Comparison of ENCODE assay signal across 1 cellular context in the genomic region with DNA sequence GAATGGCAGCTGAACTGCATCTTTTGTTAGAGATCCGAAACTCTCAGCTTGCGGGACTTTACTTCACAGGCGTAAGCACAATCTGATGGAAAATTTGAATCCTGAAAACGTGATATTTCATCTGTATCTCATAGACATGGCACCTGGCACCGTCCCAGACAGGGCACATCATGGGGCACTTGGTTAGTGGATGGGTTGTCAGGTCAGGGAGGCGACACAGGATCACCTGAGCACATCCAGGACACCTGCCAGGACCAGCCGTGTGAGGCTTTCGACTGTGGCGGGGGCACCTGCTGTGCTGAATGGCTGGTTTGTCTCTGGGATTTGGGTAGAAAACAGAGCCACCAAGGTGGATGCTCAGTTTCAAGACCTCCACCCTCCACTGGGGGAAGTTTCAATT.
TF ChIP-seq lines count a peak whose summit lies in the region.

No MANE protein-coding gene starts in this region.

TF ChIP-seq in IMR-90, 13 proteins besides CTCF, POLR2A, EP300 and RAD21:
- TF ChIP-seq MAFK (IDR thresholded peaks at IDR 0.05; ENCODE audit: low read depth, low read length) (no peak), BHLHE40 (IDR thresholded peaks at IDR 0.05; ENCODE audit: low read depth, low read length) (no peak), RFX5 (IDR thresholded peaks at IDR 0.05; ENCODE audit: low read depth, low read length) (no peak), MAZ (IDR thresholded peaks at IDR 0.05; ENCODE audit: borderline replicate concordance, low read depth, low read length) (no peak), FOS (IDR thresholded peaks at IDR 0.05; ENCODE audit: low read depth, low read length) (no peak), RCOR1 (IDR thresholded peaks at IDR 0.05; ENCODE audit: insufficient replicate concordance, low read length) (no peak), NFE2L2 (IDR thresholded peaks at IDR 0.05; ENCODE audit: low read depth, low read length) (no peak), MXI1 (IDR thresholded peaks at IDR 0.05; ENCODE audit: borderline replicate concordance, low read depth, low read length) (no peak), CHD1 (IDR thresholded peaks at IDR 0.05; ENCODE audit: low read depth, low read length) (no peak), CEBPB (IDR thresholded peaks at IDR 0.05; ENCODE audit: low read depth, low read length) (no peak), SMC3 (IDR thresholded peaks at IDR 0.05; ENCODE audit: low read depth, low read length) (no peak), ELK1 (IDR thresholded peaks at IDR 0.05; ENCODE audit: borderline replicate concordance, low read depth, low read length) (no peak), USF2 (IDR thresholded peaks at IDR 0.05; ENCODE audit: low read depth, low read length) (no peak)
TF ChIP-seq in IMR-90: peak in this region for 0.
